Comparison of ENCODE assay signal across 8 cellular contexts in the genomic region with DNA sequence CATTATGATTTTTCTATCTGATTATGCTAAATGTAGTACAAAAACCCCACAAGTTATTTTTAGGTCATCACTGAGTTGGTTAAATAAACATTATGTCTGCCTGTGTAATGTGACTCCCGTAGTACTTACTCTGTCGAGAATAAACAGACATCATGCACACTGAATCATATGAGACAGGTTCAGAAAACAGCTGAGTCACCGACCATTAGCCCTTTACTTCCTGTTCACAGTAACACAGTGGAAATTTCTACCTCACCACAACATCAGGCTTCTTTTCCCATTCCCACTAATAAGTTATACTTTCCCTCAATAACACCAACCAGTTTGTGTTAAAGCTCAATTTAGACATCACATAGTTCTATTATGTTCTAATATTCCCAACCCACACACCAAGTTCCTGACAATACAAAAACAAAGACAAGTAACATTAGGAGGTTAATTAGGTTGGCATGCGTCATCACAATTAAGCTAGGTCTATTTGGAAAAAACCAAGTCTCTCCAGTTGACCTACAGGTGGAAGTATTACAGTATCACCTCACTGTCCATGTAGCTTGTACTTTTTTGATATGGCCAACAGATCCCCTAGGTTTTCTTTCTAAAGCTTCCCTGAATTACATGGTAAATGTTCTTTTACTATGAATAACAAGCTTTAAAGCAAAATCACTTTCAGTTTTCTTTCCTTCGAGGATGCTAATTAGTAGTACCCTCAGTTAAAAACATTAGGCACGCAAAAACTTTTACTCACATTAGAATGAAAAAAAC.
A peak's percentile ranks its signal among the peaks of the same experiment; 100 is the strongest.
DNase-seq lines count a peak whose midpoint lies in the region; ATAC-seq and TF ChIP-seq lines count a peak whose summit lies in the region.

No MANE protein-coding gene starts in this region.

- H3K4me2 ChIP-seq in BLaER1, result peak overlapping the region; percentile 23; the same call in 1 of the 2 replicates
- H3K4me2 ChIP-seq in neural progenitor cell, result no peak overlapping the region

- H2AFZ ChIP-seq in neural progenitor cell (replicated peaks), result no peak overlapping the region

- H3K9me3 Mint-ChIP-seq in neural progenitor cell, result peaks cover 12% of the 10 kb centered on the region

- H4K20me1 ChIP-seq in BLaER1, result peaks cover 40% of the 10 kb centered on the region
- H4K20me1 ChIP-seq in neural progenitor cell (ENCODE audit: low read depth), result no peaks in the 10 kb centered on the region

- peak; percentile 80 for ATAC-seq in GM18520 (IDR thresholded peaks at IDR 0.05; ENCODE audit: unreplicated experiment)
- ATAC-seq in HG03097 (IDR thresholded peaks at IDR 0.05; ENCODE audit: low FRiP score, unreplicated experiment), result peak; percentile 90

- H3K9ac ChIP-seq in BLaER1, result no peak overlapping the region
- no peak overlapping the region for H3K9ac ChIP-seq in neural progenitor cell

- no peak overlapping the region for H3K27ac Mint-ChIP-seq in neural progenitor cell

- H3K4me1 ChIP-seq in BLaER1 (peaks cover 13% of the 10 kb centered on the region), neural progenitor cell (no peaks in the 10 kb centered on the region)

- peaks cover 12% of the 10 kb centered on the region for H3F3A ChIP-seq in neural progenitor cell (ENCODE audit: low read depth)

- DNase-seq in NCI-H2029 treated with DMSO at 0.1 percent for 48 hours (lab: John Stamatoyannopoulos, UW), result peak; percentile 92
- DNase-seq in UCSD-AML1 (lab: John Stamatoyannopoulos, UW; ENCODE audit: unreplicated experiment), result peak; percentile 15
- DNase-seq in epithelial cell of prostate (ENCODE audit: low read depth, low spot score), result peak; percentile 92
- DNase-seq in myocyte (ENCODE audit: low read depth), result peak; percentile 97
- DNase-seq in neural progenitor cell (ENCODE audit: low spot score), result no peak

- TF ChIP-seq CTCF in neural progenitor cell (IDR thresholded peaks at IDR 0.05), result no peak

- no peaks in the 10 kb centered on the region for H3K4me1 Mint-ChIP-seq in neural progenitor cell

- H3K79me2 ChIP-seq in neural progenitor cell (ENCODE audit: low read depth), result peaks cover 80% of the 10 kb centered on the region

- H3K27me3 Mint-ChIP-seq in neural progenitor cell (ENCODE audit: insufficient read depth, low read depth), result no peaks in the 10 kb centered on the region

- H3K9me3 ChIP-seq in BLaER1, result peaks cover 26% of the 10 kb centered on the region
- no peaks in the 10 kb centered on the region for H3K9me3 ChIP-seq in neural progenitor cell (ENCODE audit: low read depth)

- H3K4me3 Mint-ChIP-seq in neural progenitor cell, result no peak overlapping the region

- peaks cover 25% of the 10 kb centered on the region for H3K36me3 ChIP-seq in BLaER1
- no peaks in the 10 kb centered on the region for H3K36me3 ChIP-seq in neural progenitor cell

- H3K27me3 ChIP-seq in BLaER1, result no peaks in the 10 kb centered on the region
- H3K27me3 ChIP-seq in neural progenitor cell, result no peaks in the 10 kb centered on the region

- peaks cover 30% of the 10 kb centered on the region for H3K36me3 Mint-ChIP-seq in neural progenitor cell

- H3K27ac ChIP-seq in BLaER1, result no peak overlapping the region; the same call in 1 of the 2 replicates
- peak overlapping the region; percentile 86 for H3K27ac ChIP-seq in epithelial cell of prostate
- H3K27ac ChIP-seq in neural progenitor cell, result no peak overlapping the region

- H3K4me3 ChIP-seq in BLaER1, result no peak overlapping the region
- H3K4me3 ChIP-seq in neural progenitor cell, result no peak overlapping the region
